Comparison of ENCODE assay signal across 11 cellular contexts in genomic region chr12:104459556-104459909, GRCh38. TPM values are rescaled to one million over a fixed set of nuclear protein-coding genes. Genes with fewer than 3 reads are reported as not detected.
DNase-seq lines count a peak whose midpoint lies in the region; ATAC-seq, FAIRE-seq and TF ChIP-seq lines count a peak whose summit lies in the region.
"Had no signal": no experiment of that assay in that cellular context is flagged by ENCODE, and none has a peak within 500 bp of the region (broad histone marks: within the 10 kb centered on the region; RNA-seq: fewer than 3 reads in every experiment).

No MANE protein-coding gene starts in this region.

- 56 to 86% (median 56%) methylated on average over 1 of the region's 1 CpG for WGBS in small intestine, 3 donors

- peak overlapping the region; percentile 91 for H3K4me3 ChIP-seq in BE2C (ENCODE audit: low read depth, low read length)
- peak overlapping the region in 1 of 2 donors; percentile 74 for H3K4me3 ChIP-seq in small intestine (ENCODE audit: low read depth in 1 of 2, low read length in 2 of 2)

- POLR2A ChIA-PET in naive thymus-derived CD8-positive, alpha-beta T cell (lab: Charles Lee) = interaction anchor here (1.3 to 3.1 kb wide), 5 partner anchors 11 to 224 kb away, joined by 4 to 10 read pairs (median 5); no protein-coding TSS in a partner anchor

- TF ChIP-seq CTCF in BE2C (IDR thresholded peaks at IDR 0.05; ENCODE audit: low read depth, low read length) = no peak
- no peak for TF ChIP-seq CTCF in chondrocyte (IDR thresholded peaks at IDR 0.05)

- H3K27ac Mint-ChIP-seq in IgD-negative memory B cell (peak overlapping the region; percentile 89 to 96 (median 91)), chondrocyte (ENCODE audit: unreplicated experiment) (no peak overlapping the region)
- H3K27ac Mint-ChIP-seq in naive thymus-derived CD8-positive, alpha-beta T cell = peak overlapping the region; percentile 89 to 98 (median 94)

- no peaks in the 10 kb centered on the region for H3K9me3 Mint-ChIP-seq in IgD-negative memory B cell
- H3K9me3 Mint-ChIP-seq in chondrocyte (ENCODE audit: low read depth) = no peaks in the 10 kb centered on the region
- H3K9me3 Mint-ChIP-seq in naive thymus-derived CD8-positive, alpha-beta T cell = no peaks in the 10 kb centered on the region

- FAIRE-seq in small intestine (lab: Jason Lieb, UNC) = no peak
- FAIRE-seq: G401.6 had no signal

- H3K27ac ChIP-seq in small intestine (ENCODE audit: low read depth in 1 of 2, low read length in 1 of 2) = peak overlapping the region in 1 of 2 donors; percentile 90

- DNase-seq in BE2C = no peak
- no peak for DNase-seq in chondrocyte (ENCODE audit: low spot score)
- DNase-seq in naive thymus-derived CD8-positive, alpha-beta T cell = no peak
- DNase-seq in activated CD4-positive, CD25-positive, alpha-beta regulatory T cell (lab: John Stamatoyannopoulos, UW) = no peak
- no peak for DNase-seq in NCI-H774 (lab: John Stamatoyannopoulos, UW)
- no peak for DNase-seq in small intestine
- no peak for DNase-seq in SK-N-DZ (ENCODE audit: low spot score)
- DNase-seq: activated gamma-delta T cell, NCI-H510A treated with DMSO at 0.1 percent for 48 hours had no signal

- H3K4me3 Mint-ChIP-seq in IgD-negative memory B cell (peak overlapping the region; percentile 98 to 99 (median 99)), chondrocyte (ENCODE audit: unreplicated experiment) (peak overlapping the region; percentile 95)
- peak overlapping the region; percentile 91 to 100 (median 94) for H3K4me3 Mint-ChIP-seq in naive thymus-derived CD8-positive, alpha-beta T cell

- H3K4me1 ChIP-seq in BE2C (peaks cover 10% of the 10 kb centered on the region), small intestine (ENCODE audit: control insufficient read depth in 2 of 2, insufficient read depth in 1 of 2, low read depth in 1 of 2, low read length in 1 of 2) (peaks cover 0 to 4% of the 10 kb centered on the region in 2 donors)

- no peaks in the 10 kb centered on the region for H3K27me3 Mint-ChIP-seq in IgD-negative memory B cell
- no peaks in the 10 kb centered on the region for H3K27me3 Mint-ChIP-seq in chondrocyte (ENCODE audit: low read depth)
- H3K27me3 Mint-ChIP-seq in naive thymus-derived CD8-positive, alpha-beta T cell = no peaks in the 10 kb centered on the region

- H3K4me1 Mint-ChIP-seq in IgD-negative memory B cell = peaks cover 36 to 55% (median 46%) of the 10 kb centered on the region in 3 donors
- H3K4me1 Mint-ChIP-seq in chondrocyte (ENCODE audit: low read depth) = peaks cover 39% of the 10 kb centered on the region
- H3K4me1 Mint-ChIP-seq in naive thymus-derived CD8-positive, alpha-beta T cell = peaks cover 21 to 76% (median 70%) of the 10 kb centered on the region in 4 donors

- H3K9me3 ChIP-seq in BE2C = no peaks in the 10 kb centered on the region
- no peaks in the 10 kb centered on the region for H3K9me3 ChIP-seq in small intestine (ENCODE audit: control insufficient read depth, low read depth)

- no peaks in the 10 kb centered on the region for H3K27me3 ChIP-seq in BE2C
- H3K27me3 ChIP-seq in small intestine (ENCODE audit: control insufficient read depth in 2 of 2, insufficient read depth in 2 of 2, low read length in 2 of 2) = peaks cover 0 to 2% of the 10 kb centered on the region in 2 donors

- no peak for ATAC-seq in naive thymus-derived CD8-positive, alpha-beta T cell

- H3K36me3 Mint-ChIP-seq in IgD-negative memory B cell (peaks cover 3% of the 10 kb centered on the region), chondrocyte (ENCODE audit: low read depth) (no peaks in the 10 kb centered on the region)
- H3K36me3 Mint-ChIP-seq in naive thymus-derived CD8-positive, alpha-beta T cell = peaks cover 0 to 5% (median 0%) of the 10 kb centered on the region in 3 donors

- no peaks in the 10 kb centered on the region for H3K36me3 ChIP-seq in BE2C
- H3K36me3 ChIP-seq in small intestine (ENCODE audit: control insufficient read depth in 2 of 2, insufficient read depth in 2 of 2, low read length in 2 of 2) = no peaks in the 10 kb centered on the region

RNA-seq across cellular contexts. Expression of gene CHST11, which starts 2.8 kb away (rescaled TPM):
- 38.2 TPM for polyA plus RNA-seq in BE2C (2012; ENCODE audit: insufficient read depth, insufficient read length, low read depth)
- polyA plus RNA-seq in IgD-negative memory B cell = 41.7 TPM
- 5.3 to 9.1 TPM (median 6.2 TPM) in 3 replicates for total RNA-seq in chondrocyte
- total RNA-seq in naive thymus-derived CD8-positive, alpha-beta T cell = 10 to 100 TPM; 26.8 to 28.4 TPM
- 10 to 100 TPM; 23.1 to 35.6 (median 26.1) TPM for polyA plus RNA-seq in naive thymus-derived CD8-positive, alpha-beta T cell
- 1 to 10 TPM in 2 of 3 donors, under 1 TPM in 1; 0.89 to 2.9 (median 1.1) TPM for polyA plus RNA-seq in small intestine
- polyA plus RNA-seq in SK-N-DZ (2014; cell fraction: cytosol; rRNA removed) = 6.9 and 7.2 TPM in 2 replicates
- polyA plus RNA-seq in SK-N-DZ (2014; cell fraction: nucleus; rRNA removed) = 2.9 and 7.1 TPM in 2 replicates

Comparison
In these comparisons a context has a peak if more than half of its experiments do, and no peak if none do; other contexts are left out.
1. RNA of gene CHST11, which starts 2.8 kb away (polyA plus RNA-seq): 41.7 TPM in IgD-negative memory B cell (single experiment) and 23.1 to 35.6 TPM in naive thymus-derived CD8-positive, alpha-beta T cell; 0.89 to 2.9 TPM in small intestine; every median in the first group is over 4 times any median in the second.
2. Peak in every context shown above with its lines, with median percentiles within 50 percentile points of each other: H3K4me3 Mint-ChIP-seq.